In genomic region chr6:34950849-34951248, GRCh38 we compare ENCODE assay signal across 27 cellular contexts.
DNase-seq lines count a peak whose midpoint lies in the region; ATAC-seq, FAIRE-seq and TF ChIP-seq lines count a peak whose summit lies in the region.
"Had no signal": no experiment of that assay in that cellular context is flagged by ENCODE, and none has a peak within 500 bp of the region (broad histone marks: within the 10 kb centered on the region; RNA-seq: fewer than 3 reads in every experiment).

No MANE protein-coding gene starts in this region.

- no peak overlapping the region for H3K27ac ChIP-seq in endodermal cell (ENCODE audit: low read depth, low read length)
- H3K27ac ChIP-seq in neuronal stem cell (replicated peaks; ENCODE audit: low read length) = no peak overlapping the region
- H3K27ac ChIP-seq: C4-2B, KMS-11, PC-9 had no signal

- no peak for ATAC-seq in HG02981 (IDR thresholded peaks at IDR 0.05; ENCODE audit: unreplicated experiment)
- ATAC-seq: CD8-positive, alpha-beta T cell; Right ventricle myocardium inferior had no signal

- no peak overlapping the region for H3K4ac ChIP-seq in neuronal stem cell (ENCODE audit: low read length)

- no peak overlapping the region for H4K8ac ChIP-seq in neuronal stem cell (ENCODE audit: low read depth, low read length)

- H3K4me3 ChIP-seq in endodermal cell (ENCODE audit: low read length) = no peak overlapping the region
- no peak overlapping the region for H3K4me3 ChIP-seq in neuronal stem cell (ENCODE audit: low read length in 2 of 2)
- H3K4me3 ChIP-seq: PC-9 had no signal

- peaks cover 27% of the 10 kb centered on the region for H3K4me1 Mint-ChIP-seq in endodermal cell

- FAIRE-seq in G401.6 (lab: Jason Lieb, UNC) = peak; percentile 41
- FAIRE-seq: GM12892, H54, HTR-8/SVneo had no signal

- no peak overlapping the region for H3K4me2 ChIP-seq in neuronal stem cell (ENCODE audit: insufficient read depth, low read length, poor library complexity, severe bottlenecking)
- H3K4me2 ChIP-seq: KMS-11, PC-9 had no signal

- TF ChIP-seq CTCF in endodermal cell (conservative IDR thresholded peaks at IDR 0.05) = no peak

- H3K79me1 ChIP-seq in neuronal stem cell (ENCODE audit: low read depth, low read length) = no peaks in the 10 kb centered on the region

- H3K36me3 ChIP-seq in endodermal cell (ENCODE audit: control insufficient read depth, insufficient read depth, low read length) (no peaks in the 10 kb centered on the region), neuronal stem cell (replicated peaks in 1 of 2; ENCODE audit: control insufficient read depth in 2 of 2, insufficient read depth in 2 of 2, low read length in 2 of 2) (no peaks in the 10 kb centered on the region)

- POLR2A ChIA-PET in HEK293T (lab: Yijun Ruan, JAX) = interaction anchor here (1.5 kb wide), 1 partner anchor 63 kb away, joined by 5 read pairs; the partner anchor contains the start of gene TAF11

- H2BK12ac ChIP-seq in neuronal stem cell (ENCODE audit: low read length) = no peak overlapping the region

- no peaks in the 10 kb centered on the region for H3K9me3 Mint-ChIP-seq in endodermal cell
- H3K9me3 Mint-ChIP-seq: CD8-positive, alpha-beta T cell; IgD-negative memory B cell had no signal

- H3K27me3 Mint-ChIP-seq in endodermal cell (ENCODE audit: insufficient read depth) = no peaks in the 10 kb centered on the region
- H3K27me3 Mint-ChIP-seq: B cell, IgD-negative memory B cell had no signal

- H3K9ac ChIP-seq in endodermal cell (ENCODE audit: extremely low read depth, low read length, poor library complexity, severe bottlenecking) (no peak overlapping the region), neuronal stem cell (ENCODE audit: low read depth, low read length, poor library complexity) (no peak overlapping the region)
- H3K9ac ChIP-seq: KMS-11 had no signal

- H2BK15ac ChIP-seq in neuronal stem cell (ENCODE audit: low read length) = no peak overlapping the region

- CTCF ChIA-PET in HEK293T (lab: Yijun Ruan, JAX) = no interaction called here

- WGBS in endodermal cell (ENCODE audit: insufficient coverage in 1 of 2, insufficient read length in 1 of 2), 2 experiments = 92 to 100% methylated on average over 3 of the region's 5 CpGs
- WGBS in neuronal stem cell (ENCODE audit: extremely low coverage in 2 of 2, insufficient read length in 2 of 2, insufficient replicate concordance in 1 of 2), 2 donors = no CpG with 5 or more reads among the region's 5 CpGs

- H3K27me3 ChIP-seq in endodermal cell (ENCODE audit: control insufficient read depth, insufficient read depth, low read length, poor library complexity, severe bottlenecking) (no peaks in the 10 kb centered on the region), neuronal stem cell (ENCODE audit: control insufficient read depth in 3 of 3, insufficient read depth in 3 of 3, low read depth in 1 of 3, low read length in 3 of 3) (no peaks in the 10 kb centered on the region)

- H3K9me3 ChIP-seq in endodermal cell (ENCODE audit: control insufficient read depth, low read length) (no peaks in the 10 kb centered on the region), neuronal stem cell (replicated peaks in 1 of 2; ENCODE audit: control insufficient read depth in 2 of 2, insufficient read depth in 1 of 2, low read depth in 1 of 2, low read length in 2 of 2) (no peaks in the 10 kb centered on the region)

- no peak overlapping the region for H2BK5ac ChIP-seq in neuronal stem cell (ENCODE audit: low read length)

- peak overlapping the region; percentile 14 for H2AK5ac ChIP-seq in neuronal stem cell (ENCODE audit: low read depth, low read length)

- H3K23ac ChIP-seq in neuronal stem cell (ENCODE audit: low read depth, low read length, poor library complexity) = no peak overlapping the region

- H3K14ac ChIP-seq in neuronal stem cell (ENCODE audit: low read length) = no peak overlapping the region

- no peaks in the 10 kb centered on the region for H3K4me1 ChIP-seq in endodermal cell (ENCODE audit: control insufficient read depth, insufficient read depth, low read length)
- peaks cover 8 to 9% of the 10 kb centered on the region in 2 donors for H3K4me1 ChIP-seq in neuronal stem cell (ENCODE audit: control insufficient read depth in 2 of 2, insufficient read depth in 1 of 2, low read depth in 1 of 2, low read length in 2 of 2)

- no peak overlapping the region for H3K18ac ChIP-seq in neuronal stem cell (ENCODE audit: low read length)

- no peak overlapping the region for H4K91ac ChIP-seq in neuronal stem cell (ENCODE audit: low read depth, low read length, poor library complexity)

- no peaks in the 10 kb centered on the region for H3K36me3 Mint-ChIP-seq in endodermal cell (ENCODE audit: low read depth)

- H2AFZ ChIP-seq in neuronal stem cell (ENCODE audit: low read length) = no peak overlapping the region
- H2AFZ ChIP-seq: PC-9 had no signal

- no peak overlapping the region for H3K4me3 Mint-ChIP-seq in endodermal cell
- H3K4me3 Mint-ChIP-seq: B cell; CD8-positive, alpha-beta T cell; IgD-negative memory B cell had no signal

- DNase-seq in HEK293T (ENCODE audit: extremely low spot score) = no peak
- no peak for DNase-seq in endodermal cell
- no peak for DNase-seq in neuronal stem cell (ENCODE audit: low spot score)
- no peak for DNase-seq in cortex of kidney (lab: John Stamatoyannopoulos, UW)
- no peak for DNase-seq in mesenteric fat pad (ENCODE audit: low spot score)
- DNase-seq: Calu3; CD8-positive, alpha-beta T cell; DMS79 treated with DMSO at 0.1 percent for 48 hours; NCI-H1092; NCI-H1417 treated with DMSO at 0.1 percent for 48 hours; NCI-H187; NCI-H2081 treated with DMSO at 0.1 percent for 48 hours; NCI-H2171; NCI-H226; NCI-H524; NCI-H774; PC-9 had no signal

- H2BK120ac ChIP-seq in neuronal stem cell (ENCODE audit: low read depth, low read length) = no peak overlapping the region

- peak overlapping the region; percentile 2 for H3K27ac Mint-ChIP-seq in endodermal cell
- H3K27ac Mint-ChIP-seq: B cell; CD8-positive, alpha-beta T cell; IgD-negative memory B cell had no signal

TF ChIP-seq in HEK293T, 16 proteins besides CTCF, POLR2A, EP300 and RAD21:
- TF ChIP-seq PKNOX1 (IDR thresholded peaks at IDR 0.05) (peak; percentile 72), ZNF384 (IDR thresholded peaks at IDR 0.05) (no peak)
